9 cellular contexts compared by ENCODE assay signal in genomic region chr13:87884874-87885273, GRCh38.
DNase-seq lines count a peak whose midpoint lies in the region; ATAC-seq lines count a peak whose summit lies in the region.
"Had no signal": no experiment of that assay in that cellular context is flagged by ENCODE, and none has a peak within 500 bp of the region (broad histone marks: within the 10 kb centered on the region; RNA-seq: fewer than 3 reads in every experiment).

No MANE protein-coding gene starts in this region.

- no peak for ATAC-seq in GM21423 (IDR thresholded peaks at IDR 0.05; ENCODE audit: unreplicated experiment)
- ATAC-seq: right lobe of liver had no signal

- DNase-seq in COLO829 (ENCODE audit: low spot score) (peak; percentile 28), NCI-H1092 (lab: John Stamatoyannopoulos, UW) (peak; percentile 31), amniotic epithelial cell (ENCODE audit: low read depth) (peak; percentile 78), left kidney (ENCODE audit: low read depth, low spot score) (peak; percentile 5), OCI-M1 (lab: John Stamatoyannopoulos, UW) (no peak), NCI-H2171 treated with DMSO at 0.1 percent for 48 hours (lab: John Stamatoyannopoulos, UW) (no peak)
- no peak for DNase-seq in stimulated activated CD4-positive, alpha-beta T cell treated with anti-CD3 and anti-CD28 coated beads, Interleukin-15, amount 100 ng/mL, for 24 hours
- DNase-seq: right lobe of liver had no signal

Comparison
In these comparisons a context has a peak if more than half of its experiments do, and no peak if none do; other contexts are left out.
1. DNase-seq: peak in COLO829 (single experiment), NCI-H1092 (single experiment), amniotic epithelial cell (single experiment) and left kidney (single experiment); none in OCI-M1 (single experiment), stimulated activated CD4-positive, alpha-beta T cell treated with anti-CD3 and anti-CD28 coated beads, Interleukin-15, amount 100 ng/mL, for 24 hours (single experiment) and NCI-H2171 treated with DMSO at 0.1 percent for 48 hours (single experiment).